17 cellular contexts compared by ENCODE assay signal in genomic region chr3:74844428-74844827, GRCh38.
"Had no signal": no experiment of that assay in that cellular context is flagged by ENCODE, and none has a peak within 500 bp of the region (broad histone marks: within the 10 kb centered on the region; RNA-seq: fewer than 3 reads in every experiment).

No MANE protein-coding gene starts in this region.

- H3K4me1 ChIP-seq: colonic mucosa, left ventricle myocardium inferior, right atrium auricular region, suprapubic skin had no signal

- H3K27ac ChIP-seq: colonic mucosa, left ventricle myocardium inferior, right atrium auricular region, suprapubic skin had no signal

- H3K27me3 ChIP-seq: colonic mucosa, right atrium auricular region, suprapubic skin had no signal

- H3K4me3 ChIP-seq: colonic mucosa, left ventricle myocardium inferior, right atrium auricular region, suprapubic skin had no signal

- H3K36me3 ChIP-seq: colonic mucosa, left ventricle myocardium inferior, right atrium auricular region, suprapubic skin had no signal

- ATAC-seq: activated CD4-positive, CD25-positive, alpha-beta regulatory T cell treated with anti-CD3 and anti-CD28 coated beads, Interleukin-2, amount 50 U/mL, for 24 hours; activated T-cell treated with anti-CD3 and anti-CD28 coated beads, Interleukin-2, amount 50 U/mL, for 4 hours; stimulated activated naive CD8-positive, alpha-beta T cell treated with anti-CD3 and anti-CD28 coated beads, Interleukin-15, amount 100 ng/mL, for 72 hours had no signal

- H3K36me3 Mint-ChIP-seq: brain, type B pancreatic cell had no signal

- H3K9me3 Mint-ChIP-seq: brain; neural crest cell; stimulated activated naive CD8-positive, alpha-beta T cell treated with anti-CD3 and anti-CD28 coated beads, Interleukin-15, amount 100 ng/mL, for 72 hours; type B pancreatic cell had no signal

- H3K4me1 Mint-ChIP-seq: activated CD4-positive, alpha-beta T cell treated with anti-CD3 and anti-CD28 coated beads, Interleukin-2, amount 10 ng/mL, durations not matched to agents 7 days and 5 days; central memory CD8-positive, alpha-beta T cell; stimulated activated naive CD8-positive, alpha-beta T cell treated with anti-CD3 and anti-CD28 coated beads, Interleukin-15, amount 100 ng/mL, for 72 hours had no signal

- H3K4me3 Mint-ChIP-seq: activated CD4-positive, alpha-beta T cell treated with anti-CD3 and anti-CD28 coated beads, Interleukin-2, amount 10 ng/mL, durations not matched to agents 7 days and 5 days; activated naive CD4-positive, alpha-beta T cell treated with anti-CD3 and anti-CD28 coated beads for 36 hours; activated T-cell treated with anti-CD3 and anti-CD28 coated beads, Interleukin-2, amount 50 U/mL, for 4 hours; brain; central memory CD8-positive, alpha-beta T cell; neural crest cell; stimulated activated naive CD8-positive, alpha-beta T cell treated with anti-CD3 and anti-CD28 coated beads, Interleukin-15, amount 100 ng/mL, for 72 hours; type B pancreatic cell had no signal

- DNase-seq: activated CD4-positive, alpha-beta T cell treated with anti-CD3 and anti-CD28 coated beads, Interleukin-2, amount 10 ng/mL, durations not matched to agents 7 days and 5 days; activated CD8-positive, alpha-beta memory T cell treated with anti-CD3 and anti-CD28 coated beads, Interleukin-2, amount 50 U/mL, for 4 hours; activated naive CD4-positive, alpha-beta T cell treated with anti-CD3 and anti-CD28 coated beads for 36 hours; activated T-cell treated with anti-CD3 and anti-CD28 coated beads, Interleukin-2, amount 50 U/mL, for 4 hours; colonic mucosa; left ventricle myocardium inferior; stimulated activated CD4-positive, alpha-beta T cell treated with anti-CD3 and anti-CD28 coated beads, Interleukin-4, amount 100 ng/mL, for 1 hour; stimulated activated naive CD8-positive, alpha-beta T cell treated with anti-CD3 and anti-CD28 coated beads, Interleukin-15, amount 100 ng/mL, for 72 hours; T1000 had no signal

- H3K27me3 Mint-ChIP-seq: activated CD4-positive, alpha-beta T cell treated with anti-CD3 and anti-CD28 coated beads, Interleukin-2, amount 10 ng/mL, durations not matched to agents 7 days and 5 days; central memory CD8-positive, alpha-beta T cell; progenitor cell of endocrine pancreas; stimulated activated naive CD8-positive, alpha-beta T cell treated with anti-CD3 and anti-CD28 coated beads, Interleukin-15, amount 100 ng/mL, for 72 hours; type B pancreatic cell had no signal

- H3K9me3 ChIP-seq: colonic mucosa, left ventricle myocardium inferior, right atrium auricular region, suprapubic skin had no signal

- H3K27ac Mint-ChIP-seq: activated CD4-positive, alpha-beta T cell treated with anti-CD3 and anti-CD28 coated beads, Interleukin-2, amount 10 ng/mL, durations not matched to agents 7 days and 5 days; activated naive CD4-positive, alpha-beta T cell treated with anti-CD3 and anti-CD28 coated beads for 36 hours; brain; progenitor cell of endocrine pancreas; stimulated activated naive CD8-positive, alpha-beta T cell treated with anti-CD3 and anti-CD28 coated beads, Interleukin-15, amount 100 ng/mL, for 72 hours; type B pancreatic cell had no signal
